In genomic region chr1:46081206-46081605, GRCh38 we compare ENCODE assay signal across 23 cellular contexts. TPM values are rescaled to one million over a fixed set of nuclear protein-coding genes. Genes with fewer than 3 reads are reported as not detected.
DNase-seq lines count a peak whose midpoint lies in the region; ATAC-seq, FAIRE-seq and TF ChIP-seq lines count a peak whose summit lies in the region.
"Had no signal": no experiment of that assay in that cellular context is flagged by ENCODE, and none has a peak within 500 bp of the region (broad histone marks: within the 10 kb centered on the region; RNA-seq: fewer than 3 reads in every experiment).

No MANE protein-coding gene starts in this region.

- H3K27me3 ChIP-seq in endothelial cell of umbilical vein (ENCODE audit: control insufficient read depth in 2 of 2, insufficient read depth in 2 of 2, low read length in 2 of 2) (no peaks in the 10 kb centered on the region), spleen (replicated peaks in 1 of 7) (no peaks in the 10 kb centered on the region)
- H3K27me3 ChIP-seq: BLaER1 treated with 17β-estradiol and CSF1 and Interleukin-3, amounts not matched to agents 10 nM and 100 nM had no signal

- 74 to 83% (median 79%) methylated on average over 7 of the region's 7 CpGs for WGBS in spleen, 5 donors

- no TSS peak for BruUV-seq in endothelial cell of umbilical vein (replicated peaks; lab: Mats Ljungman, UMichigan)

- ATAC-seq in Right ventricle myocardium superior (ENCODE audit: poor library complexity) (no peak), HG03342 (IDR thresholded peaks at IDR 0.05; ENCODE audit: unreplicated experiment) (no peak)
- ATAC-seq: GM23338 had no signal

- H3K4me1 ChIP-seq in endothelial cell of umbilical vein (ENCODE audit: control insufficient read depth, extremely low read depth, insufficient read depth, low read length) (peaks cover 14% of the 10 kb centered on the region), spleen (peaks cover 0 to 32% (median 13%) of the 10 kb centered on the region in 6 donors)

- peak overlapping the region; percentile 92 for H3K4me2 ChIP-seq in endothelial cell of umbilical vein (ENCODE audit: insufficient read depth, low read length)
- H3K4me2 ChIP-seq: GM23338 had no signal

- CTCF ChIA-PET in endothelial cell of umbilical vein (lab: Charles Lee): interaction anchor here (0.7 to 1.5 kb wide), 4 partner anchors 24 to 142 kb away, joined by 3 to 4 read pairs (median 3); no protein-coding TSS in a partner anchor

- POLR2A ChIA-PET in endothelial cell of umbilical vein (lab: Charles Lee): no interaction called here

- H3K9me1 ChIP-seq in endothelial cell of umbilical vein (replicated peaks; ENCODE audit: control insufficient read depth, extremely low read depth, insufficient read depth, low read length): no peaks in the 10 kb centered on the region

- intact Hi-C loops in Right ventricle myocardium superior (cut with DNase I) (no loop called here), cardiac septum (cut with DNase I) (no loop called here), endothelial cell of umbilical vein (cut with micrococcal nuclease) (no loop called here), spleen (cut with DNase I; ENCODE audit: low total_unique reads) (no loop called here)

- peak; percentile 69 for FAIRE-seq in endothelial cell of umbilical vein (lab: Jason Lieb, UNC)
- FAIRE-seq: GM12891 had no signal

- peak overlapping the region; percentile 37 for H3K9ac ChIP-seq in endothelial cell of umbilical vein (replicated peaks; ENCODE audit: extremely low read depth, insufficient read depth, low read length)
- H3K9ac ChIP-seq: BLaER1 treated with 17β-estradiol and CSF1 and Interleukin-3, amounts not matched to agents 10 nM and 100 nM had no signal

- H3K36me3 ChIP-seq in endothelial cell of umbilical vein (ENCODE audit: control insufficient read depth in 2 of 2, extremely low read depth in 1 of 2, insufficient read depth in 2 of 2, low read length in 2 of 2) (no peaks in the 10 kb centered on the region), spleen (no peaks in the 10 kb centered on the region)
- H3K36me3 ChIP-seq: HAP-1 had no signal

- no peaks in the 10 kb centered on the region for H4K20me1 ChIP-seq in endothelial cell of umbilical vein (replicated peaks; ENCODE audit: control insufficient read depth, extremely low read depth, insufficient read depth, low read length)

- TF ChIP-seq POLR2A in endothelial cell of umbilical vein (IDR thresholded peaks at IDR 0.05; ENCODE audit: low read depth, low read length) (no peak), spleen (IDR thresholded peaks at IDR 0.05) (no peak)

- H3K27ac ChIP-seq in endothelial cell of umbilical vein (ENCODE audit: insufficient read depth, low read depth, low read length): peak overlapping the region; percentile 53
- H3K27ac ChIP-seq in spleen: peak overlapping the region in 6 of 8 donors; percentile 22 to 70 (median 54)
- H3K27ac ChIP-seq: 22Rv1; BLaER1 treated with 17β-estradiol and CSF1 and Interleukin-3, amounts not matched to agents 10 nM and 100 nM had no signal

- H3K4me3 ChIP-seq in endothelial cell of umbilical vein (replicated peaks in 1 of 3; ENCODE audit: insufficient read depth in 1 of 3, low read depth in 1 of 3, low read length in 3 of 3) (peak overlapping the region in 1 of 3 experiments; percentile 31), spleen (no peak overlapping the region)
- H3K4me3 ChIP-seq: BLaER1 treated with 17β-estradiol and CSF1 and Interleukin-3, amounts not matched to agents 10 nM and 100 nM; GM23338; HAP-1 had no signal

- H2AFZ ChIP-seq in endothelial cell of umbilical vein (ENCODE audit: low read depth, low read length): peak overlapping the region; percentile 96
- H2AFZ ChIP-seq: GM23338 had no signal

- TF ChIP-seq CTCF in endothelial cell of umbilical vein (IDR thresholded peaks at IDR 0.05; ENCODE audit: extremely low read depth in 1 of 2, insufficient read depth in 1 of 2, low read depth in 1 of 2, low read length in 2 of 2) (no peak), spleen (IDR thresholded peaks at IDR 0.05 in 8 of 11, conservative IDR thresholded peaks at IDR 0.05 in 3 of 11) (no peak)

- H3K9me3 ChIP-seq in endothelial cell of umbilical vein (replicated peaks; ENCODE audit: control insufficient read depth, insufficient read depth, low read length) (no peaks in the 10 kb centered on the region), spleen (peaks cover 0 to 3% (median 0%) of the 10 kb centered on the region in 8 donors)
- H3K9me3 ChIP-seq: HAP-1 had no signal

- dilution Hi-C loops in endothelial cell of umbilical vein (cut with MboI; ENCODE audit: extremely low pct_ligation_motif_present, low sequenced_read_pairs): no loop called here

- no peaks in the 10 kb centered on the region for H3K79me2 ChIP-seq in endothelial cell of umbilical vein (ENCODE audit: control insufficient read depth, insufficient read depth, low read length)

- DNase-seq in Right ventricle myocardium superior (peak; percentile 47), cardiac septum (ENCODE audit: low spot score) (no peak), NCI-H2081 treated with DMSO at 0.1 percent for 48 hours (lab: John Stamatoyannopoulos, UW) (peak; percentile 21), endothelial cell of umbilical vein (ENCODE audit: low read depth, low spot score) (no peak), spleen (no peak), inferior parietal cortex (ENCODE audit: extremely low spot score) (no peak)
- no peak for DNase-seq in stimulated activated naive CD4-positive, alpha-beta T cell treated with Interleukin-2 at 50 U/mL for 16 hours (lab: John Stamatoyannopoulos, UW)
- DNase-seq: CD4-positive, alpha-beta memory T cell; DND-41; KG1; NCI-H1092 treated with DMSO at 0.1 percent for 48 hours; NCI-H1436 treated with DMSO at 0.1 percent for 48 hours; NCI-H1930; NCI-H2171; NCI-H524 treated with DMSO at 0.1 percent for 48 hours; OCI-M1; SHP77 had no signal

TF ChIP-seq in endothelial cell of umbilical vein, 7 proteins besides CTCF, POLR2A, EP300 and RAD21:
- TF ChIP-seq MAX (IDR thresholded peaks at IDR 0.05; ENCODE audit: insufficient read depth, insufficient read length) (no peak), JUN (IDR thresholded peaks at IDR 0.05; ENCODE audit: borderline replicate concordance, insufficient read depth, insufficient read length, low read depth) (no peak), EZH2 (IDR thresholded peaks at IDR 0.05; ENCODE audit: borderline replicate concordance, low read depth, low read length, severe bottlenecking) (no peak), MYC (IDR thresholded peaks at IDR 0.05; ENCODE audit: low read depth, low read length) (no peak), FOS (IDR thresholded peaks at IDR 0.05; ENCODE audit: borderline replicate concordance, insufficient read depth, low read length) (no peak), GATA2 (IDR thresholded peaks at IDR 0.05; ENCODE audit: insufficient read depth, insufficient read length, low read depth, low read length) (no peak), POLR2AphosphoS5 (IDR thresholded peaks at IDR 0.05; ENCODE audit: insufficient read depth, low read depth, low read length) (no peak)

RNA-seq across cellular contexts. Expression of gene PIK3R3, which starts 51.2 kb away (rescaled TPM):
- total RNA-seq in Right ventricle myocardium superior (26.9 TPM), cardiac septum (55.3 TPM), endothelial cell of umbilical vein (14.3 and 14.6 TPM in 2 replicates), spleen (10 to 100 TPM; 22.2 to 45.9 (median 29.1) TPM)
- polyA plus RNA-seq in endothelial cell of umbilical vein (6.1 and 7.5 TPM in 2 replicates), spleen (1 to 10 TPM; 3.1 to 8.2 (median 7.2) TPM)
- 6.5 and 6.8 TPM in 2 replicates for polyA plus RNA-seq in endothelial cell of umbilical vein (2011; cell fraction: cytosol; rRNA removed)
- polyA plus RNA-seq in endothelial cell of umbilical vein (2011; cell fraction: nucleus; rRNA removed): 9.9 and 10.5 TPM in 2 replicates
- polyA plus RNA-seq in endothelial cell of umbilical vein (2012): 4.4 and 12.0 TPM in 2 replicates
- 19.7 and 19.8 TPM in 2 replicates for polyA minus RNA-seq in endothelial cell of umbilical vein
- 17.0 TPM for polyA minus RNA-seq in endothelial cell of umbilical vein (2011; cell fraction: cytosol; rRNA and poly(A)+ RNA removed)
- polyA minus RNA-seq in endothelial cell of umbilical vein (2011; cell fraction: nucleus; rRNA and poly(A)+ RNA removed): 12.5 TPM in 2 replicates

Comparison
In these comparisons a context has a peak if more than half of its experiments do, and no peak if none do; other contexts are left out.
1. DNase-seq: peak in Right ventricle myocardium superior (single experiment) and NCI-H2081 treated with DMSO at 0.1 percent for 48 hours (single experiment); none in cardiac septum (single experiment), endothelial cell of umbilical vein (single experiment), spleen (single experiment), stimulated activated naive CD4-positive, alpha-beta T cell treated with Interleukin-2 at 50 U/mL for 16 hours (single experiment) and inferior parietal cortex (single experiment).